1 cellular context compared by ENCODE assay signal in genomic region chr22:41197046-41197807, GRCh38.
TF ChIP-seq lines count a peak whose summit lies in the region.

No MANE protein-coding gene starts in this region.

TF ChIP-seq in HepG2, 621 proteins besides CTCF, POLR2A, EP300 and RAD21 (continued from another document and continues in another):
- TF ChIP-seq HOXD1 (CRISPR knock-in tag; IDR thresholded peaks at IDR 0.05) (no peak), TCF7L2 (IDR thresholded peaks at IDR 0.05; ENCODE audit: low read depth, low read length) (no peak), SMARCC2 (IDR thresholded peaks at IDR 0.05) (no peak), ZBTB4 (CRISPR knock-in tag; IDR thresholded peaks at IDR 0.05; ENCODE audit: borderline replicate concordance) (0 out of 2 replicates have a peak, but pooled peaks have one; percentile 47), E2F5 (CRISPR knock-in tag; conservative IDR thresholded peaks at IDR 0.05) (no peak), KLF16 (CRISPR knock-in tag; IDR thresholded peaks at IDR 0.05) (no peak), NFKBIZ (CRISPR knock-in tag; IDR thresholded peaks at IDR 0.05) (no peak), ZNF253 (CRISPR knock-in tag; IDR thresholded peaks at IDR 0.05; ENCODE audit: borderline replicate concordance) (no peak), CSRNP2 (CRISPR knock-in tag; conservative IDR thresholded peaks at IDR 0.05; ENCODE audit: low read depth) (no peak), ZNF775 (CRISPR knock-in tag; IDR thresholded peaks at IDR 0.05; ENCODE audit: borderline replicate concordance) (no peak), ZNF318 (CRISPR knock-in tag; IDR thresholded peaks at IDR 0.05) (no peak), FOXM1 (CRISPR knock-in tag; IDR thresholded peaks at IDR 0.05) (no peak), RFXANK (CRISPR knock-in tag; IDR thresholded peaks at IDR 0.05) (0 out of 2 replicates have a peak, but pooled peaks have one; percentile 37), NBN (conservative IDR thresholded peaks at IDR 0.05) (no peak), ZNF674 (CRISPR knock-in tag; IDR thresholded peaks at IDR 0.05; ENCODE audit: low read depth) (no peak), PAF1 (CRISPR knock-in tag; IDR thresholded peaks at IDR 0.05) (no peak), GZF1 (CRISPR knock-in tag; IDR thresholded peaks at IDR 0.05) (no peak), CCAR2 (optimal IDR thresholded peaks at IDR 0.05; ENCODE audit: low read depth, low read length) (no peak), GRHL1 (CRISPR knock-in tag; conservative IDR thresholded peaks at IDR 0.05) (no peak), AKNA (CRISPR knock-in tag; IDR thresholded peaks at IDR 0.05; ENCODE audit: borderline replicate concordance) (no peak), ZNF24 (IDR thresholded peaks at IDR 0.05) (no peak), KLF15 (CRISPR knock-in tag; IDR thresholded peaks at IDR 0.05; ENCODE audit: borderline replicate concordance) (0 out of 2 replicates have a peak, but pooled peaks have one; percentile 40), PRDM15 (CRISPR knock-in tag; IDR thresholded peaks at IDR 0.05) (no peak)
